ENCODE assay signal across 9 cellular contexts in the genomic region with DNA sequence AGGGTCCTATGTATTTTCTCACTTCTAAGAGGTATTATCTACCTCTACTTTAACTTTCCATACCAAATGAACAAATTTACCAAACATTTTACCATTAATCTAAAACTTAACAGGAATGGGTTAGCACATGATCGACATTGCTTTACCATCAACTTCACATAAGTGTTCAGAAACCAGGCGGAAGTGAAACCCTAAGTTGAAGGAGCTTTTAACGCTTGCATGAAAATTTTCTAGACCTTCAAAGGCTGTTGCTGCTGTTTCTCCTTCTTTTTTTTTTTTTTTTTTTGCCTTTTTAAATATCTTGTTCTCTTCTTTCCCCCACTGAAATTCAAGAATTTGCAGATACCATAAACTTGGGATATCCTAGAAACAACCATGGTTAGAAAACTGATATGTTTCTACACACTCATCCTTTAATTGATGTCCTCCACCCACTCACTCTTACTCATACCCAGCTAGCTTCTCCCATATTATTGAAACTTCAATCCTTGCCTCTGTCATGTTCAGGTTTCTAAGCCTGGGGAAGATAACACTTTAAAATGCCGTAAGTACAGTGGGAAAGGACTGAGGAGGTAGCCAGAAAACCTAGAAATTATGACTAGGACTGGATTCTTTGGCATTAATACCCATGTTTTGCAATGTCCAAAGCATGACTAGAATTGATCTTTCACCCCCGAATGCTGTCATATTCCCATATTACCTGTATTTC. TPM values are rescaled to one million over a fixed set of nuclear protein-coding genes. Genes with fewer than 3 reads are reported as not detected.
A peak's percentile ranks its signal among the peaks of the same experiment; 100 is the strongest.
DNase-seq lines count a peak whose midpoint lies in the region; ATAC-seq, FAIRE-seq and TF ChIP-seq lines count a peak whose summit lies in the region.
"Had no signal": no experiment of that assay in that cellular context is flagged by ENCODE, and none has a peak within 500 bp of the region (broad histone marks: within the 10 kb centered on the region; RNA-seq: fewer than 3 reads in every experiment).

No MANE protein-coding gene starts in this region.

- in situ Hi-C loops in K562 (cut with MboI): no loop called here

- no TSS peak for BruUV-seq in K562 (replicated peaks; lab: Mats Ljungman, UMichigan)

- H3K27ac ChIP-seq in K562 (ENCODE audit: extremely low read depth, low read depth, low read length) (no peak overlapping the region), WERI-Rb-1 (no peak overlapping the region)

- H3K4me1 ChIP-seq in K562 (replicated peaks in 1 of 2; ENCODE audit: control insufficient read depth in 2 of 2, insufficient read depth in 2 of 2, low read length in 2 of 2): no peaks in the 10 kb centered on the region

- H3K4me2 ChIP-seq in K562 (ENCODE audit: insufficient read depth, low read length): no peak overlapping the region

- DNase-seq in CD1c-positive myeloid dendritic cell (ENCODE audit: extremely low spot score) (peak; percentile 77), K562 (ENCODE audit: extremely low read depth in 1 of 4, low spot score in 3 of 4) (peak in 1 of 4 experiments; percentile 3), NCI-H1694 treated with DMSO at 0.1 percent for 48 hours (lab: John Stamatoyannopoulos, UW) (no peak), WERI-Rb-1 (no peak), HPDE6-E6E7 (ENCODE audit: extremely low spot score) (no peak), epidermal melanocyte (ENCODE audit: insufficient read length, low spot score) (no peak)

- CTCF ChIA-PET in K562 (lab: Yijun Ruan, JAX; ENCODE audit: low intra/inter-chr PET ratio): no interaction called here

- H3K9me3 ChIP-seq in K562 (replicated peaks; ENCODE audit: control insufficient read depth, insufficient read depth, low read depth, low read length) (no peaks in the 10 kb centered on the region), WERI-Rb-1 (ENCODE audit: severe bottlenecking) (no peaks in the 10 kb centered on the region)

- TF ChIP-seq CTCF in K562 (IDR thresholded peaks at IDR 0.05 in 2 of 3, conservative IDR thresholded peaks at IDR 0.05 in 1 of 3; ENCODE audit: insufficient read depth in 2 of 3, low read depth in 1 of 3, low read length in 3 of 3) (no peak), WERI-Rb-1 (IDR thresholded peaks at IDR 0.05; ENCODE audit: low read depth, low read length) (no peak)

- ATAC-seq in GM19372 (IDR thresholded peaks at IDR 0.05; ENCODE audit: low read depth, unreplicated experiment) (peak; percentile 76), HG03460 (IDR thresholded peaks at IDR 0.05; ENCODE audit: unreplicated experiment) (peak; percentile 93), K562 (no peak)

- TF ChIP-seq RAD21 in K562 (CRISPR knock-in tag; conservative IDR thresholded peaks at IDR 0.05 in 1 of 2, IDR thresholded peaks at IDR 0.05 in 1 of 2): no peak

- FAIRE-seq in K562 (lab: Jason Lieb, UNC): no peak
- FAIRE-seq: endometrium had no signal

- H3K4me3 ChIP-seq in K562 (no peak overlapping the region), WERI-Rb-1 (ENCODE audit: low read depth, low read length) (no peak overlapping the region)

- WGBS in K562 (ENCODE audit: insufficient coverage, low coverage, missing lambda C conversion rate): 1% methylated on average over 5 of the region's 5 CpGs

- H2AFZ ChIP-seq in K562 (ENCODE audit: low read depth, low read length): no peak overlapping the region

- H3K9ac ChIP-seq in K562 (ENCODE audit: insufficient read depth in 1 of 2, low read depth in 2 of 2, low read length in 2 of 2): no peak overlapping the region

- H3K79me2 ChIP-seq in K562 (ENCODE audit: control insufficient read depth, insufficient read depth, low read length): no peaks in the 10 kb centered on the region

- POLR2A ChIA-PET in K562 (lab: Yijun Ruan, JAX): interaction anchor here (0.7 kb wide), 1 partner anchor 16 kb away, joined by 3 read pairs; no protein-coding TSS in a partner anchor

- H3K27me3 ChIP-seq in K562 (ENCODE audit: control insufficient read depth in 2 of 2, insufficient read depth in 2 of 2, low read length in 2 of 2): peaks cover 8 to 12% of the 10 kb centered on the region in 2 experiments; a peak in 4 of 5 replicates
- H3K27me3 ChIP-seq in WERI-Rb-1 (ENCODE audit: insufficient read depth, low read depth, severe bottlenecking): no peaks in the 10 kb centered on the region

- intact Hi-C loops in K562 (cut with micrococcal nuclease): no loop called here

- no peaks in the 10 kb centered on the region for H3K36me3 ChIP-seq in K562 (ENCODE audit: control insufficient read depth, insufficient read depth, low read length)
- H3K36me3 ChIP-seq in WERI-Rb-1: no peaks in the 10 kb centered on the region

- no peak for TF ChIP-seq POLR2A in K562 (conservative IDR thresholded peaks at IDR 0.05)

- no peak for TF ChIP-seq EP300 in K562 (IDR thresholded peaks at IDR 0.05; ENCODE audit: low read length)

- no peaks in the 10 kb centered on the region; the same call in 1 of the 2 replicates for H4K20me1 ChIP-seq in K562 (replicated peaks; ENCODE audit: control insufficient read depth, insufficient read depth, low read length)

- H3K9me1 ChIP-seq in K562 (ENCODE audit: control insufficient read depth, insufficient read depth, low read length): no peaks in the 10 kb centered on the region

TF ChIP-seq in K562, 482 proteins besides CTCF, POLR2A, EP300 and RAD21:
- TF ChIP-seq, protein P1, sequence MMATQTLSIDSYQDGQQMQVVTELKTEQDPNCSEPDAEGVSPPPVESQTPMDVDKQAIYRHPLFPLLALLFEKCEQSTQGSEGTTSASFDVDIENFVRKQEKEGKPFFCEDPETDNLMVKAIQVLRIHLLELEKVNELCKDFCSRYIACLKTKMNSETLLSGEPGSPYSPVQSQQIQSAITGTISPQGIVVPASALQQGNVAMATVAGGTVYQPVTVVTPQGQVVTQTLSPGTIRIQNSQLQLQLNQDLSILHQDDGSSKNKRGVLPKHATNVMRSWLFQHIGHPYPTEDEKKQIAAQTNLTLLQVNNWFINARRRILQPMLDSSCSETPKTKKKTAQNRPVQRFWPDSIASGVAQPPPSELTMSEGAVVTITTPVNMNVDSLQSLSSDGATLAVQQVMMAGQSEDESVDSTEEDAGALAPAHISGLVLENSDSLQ (IDR thresholded peaks at IDR 0.05): no peak
- TF ChIP-seq EGR1 (conservative IDR thresholded peaks at IDR 0.05): peak; percentile 77

RNA-seq across cellular contexts. Expression of a gene that starts 24.7 kb away (rescaled TPM):
- total RNA-seq in K562 (2011; cell fraction: chromatin; rRNA removed; ENCODE audit: low replicate concordance): 2.3 and 2.4 TPM in 2 replicates
- total RNA-seq in K562 (2011; cell fraction: nucleolus; rRNA removed): 0.50 and 1.8 TPM in 2 replicates
- 0.44 and 1.1 TPM in 2 replicates for total RNA-seq in K562 (2011; cell fraction: nucleoplasm; rRNA removed)
- total RNA-seq in K562 (2014; rRNA removed) (0.73 and 0.77 TPM in 2 replicates), K562 (2014; rRNA removed; fragmentation: Illumina TruSeq; extraction: Trizol) (0.40 and 0.41 TPM in 2 replicates), K562 (2015; rRNA removed; fragmentation: Illumina TruSeq; extraction: Trizol) (0.33 and 0.41 TPM in 2 replicates), K562 (2021) (0.65 and 0.82 TPM in 2 replicates)
- polyA plus RNA-seq in K562 (2011; rRNA removed) (0.59 and 0.91 TPM in 2 replicates), K562 (2014; fragmentation: Illumina TruSeq; extraction: Trizol) (0.36 and 0.42 TPM in 2 replicates), K562 (2014; fragmentation: Nextera tagmentation; extraction: Ambion mirVana) (under 1 TPM; 0.03 to 0.07 TPM), K562 (2014; rRNA removed) (0.09 and 0.20 TPM in 2 replicates)
- polyA plus RNA-seq in K562 (2011; cell fraction: cytosol; rRNA removed): 0.34 and 0.43 TPM in 2 replicates
- polyA plus RNA-seq in K562 (2011; cell fraction: nucleus; rRNA removed): 0.51 and 1.2 TPM in 2 replicates
- polyA plus RNA-seq in K562 (2012): 0.30 and 0.72 TPM in 2 replicates
- polyA minus RNA-seq in K562 (2011; rRNA and poly(A)+ RNA removed): 1.1 and 1.9 TPM in 2 replicates
- polyA minus RNA-seq in K562 (2011; cell fraction: cytosol; rRNA and poly(A)+ RNA removed): 1.5 and 2.4 TPM in 2 replicates
- polyA minus RNA-seq in K562 (2011; cell fraction: nucleus; rRNA and poly(A)+ RNA removed): 0.67 and 1.00 TPM in 2 replicates
